In genomic region chr2:235343156-235343774, GRCh38 we compare ENCODE assay signal across 34 cellular contexts.
DNase-seq lines count a peak whose midpoint lies in the region; ATAC-seq, FAIRE-seq and TF ChIP-seq lines count a peak whose summit lies in the region.
"Had no signal": no experiment of that assay in that cellular context is flagged by ENCODE, and none has a peak within 500 bp of the region (broad histone marks: within the 10 kb centered on the region; RNA-seq: fewer than 3 reads in every experiment).

No MANE protein-coding gene starts in this region.

- H3K36me3 Mint-ChIP-seq in astrocyte (ENCODE audit: low read depth, unreplicated experiment): no peaks in the 10 kb centered on the region
- H3K36me3 Mint-ChIP-seq in progenitor cell of endocrine pancreas (ENCODE audit: insufficient read depth): no peaks in the 10 kb centered on the region

- H3K36me3 ChIP-seq in astrocyte (ENCODE audit: insufficient read depth, low read length) (no peaks in the 10 kb centered on the region), skeletal muscle tissue (ENCODE audit: control insufficient read depth in 3 of 3, insufficient read depth in 3 of 3, low read length in 3 of 3) (no peaks in the 10 kb centered on the region), MG63 (no peaks in the 10 kb centered on the region)
- H3K36me3 ChIP-seq: right atrium auricular region, thyroid gland had no signal

- H3K9me3 ChIP-seq in astrocyte (ENCODE audit: insufficient read depth, low read depth, low read length) (peaks cover 6% of the 10 kb centered on the region), skeletal muscle tissue (ENCODE audit: control insufficient read depth in 3 of 3, low read length in 3 of 3) (no peaks in the 10 kb centered on the region), MG63 (peaks cover 2% of the 10 kb centered on the region; the same call in 1 of the 2 replicates)
- H3K9me3 ChIP-seq: mucosa of descending colon, thyroid gland had no signal

- H3K4me1 ChIP-seq in astrocyte (ENCODE audit: insufficient read depth, low read length): peaks cover 11% of the 10 kb centered on the region
- H3K4me1 ChIP-seq in skeletal muscle tissue (ENCODE audit: control insufficient read depth in 3 of 3, insufficient read depth in 3 of 3, low read length in 3 of 3): peaks cover 0 to 5% (median 0%) of the 10 kb centered on the region in 3 donors
- H3K4me1 ChIP-seq: parathyroid adenoma, right atrium auricular region, thyroid gland had no signal

- H3K4me3 ChIP-seq in astrocyte (ENCODE audit: insufficient read depth, low read depth, low read length): no peak overlapping the region
- H3K4me3 ChIP-seq in skeletal muscle tissue (ENCODE audit: low read length in 3 of 3): no peak overlapping the region
- no peak overlapping the region for H3K4me3 ChIP-seq in MG63
- H3K4me3 ChIP-seq: lung, mucosa of descending colon, right atrium auricular region, thyroid gland had no signal

- no peak overlapping the region for H3K4me3 Mint-ChIP-seq in astrocyte (ENCODE audit: unreplicated experiment)
- no peak overlapping the region for H3K4me3 Mint-ChIP-seq in progenitor cell of endocrine pancreas (ENCODE audit: low read depth)
- H3K4me3 Mint-ChIP-seq: activated CD4-positive, alpha-beta T cell treated with anti-CD3 and anti-CD28 coated beads for 36 hours; activated CD8-positive, alpha-beta T cell treated with anti-CD3 and anti-CD28 coated beads, Interleukin-2, amount 10 ng/mL, durations not matched to agents 7 days and 5 days; activated T-helper 17 cell treated with anti-CD3 and anti-CD28 coated beads, Interleukin-2, amount 50 U/mL, for 72 hours; nephron; T-helper 2 cell treated with Interferon-gamma antibody and Interleukin-4, amounts not matched to agents 5 μg/mL and 100 μg/mL, for 36 hours had no signal

- H3K9ac ChIP-seq in astrocyte (ENCODE audit: low read length) (no peak overlapping the region), skeletal muscle tissue (ENCODE audit: low read depth in 1 of 3, low read length in 3 of 3) (no peak overlapping the region)
- H3K9ac ChIP-seq: KMS-11, parathyroid adenoma had no signal

- no peaks in the 10 kb centered on the region for H4K20me1 ChIP-seq in astrocyte (ENCODE audit: insufficient read depth, low read length)

- H3K9me3 Mint-ChIP-seq in astrocyte (ENCODE audit: unreplicated experiment) (peaks cover 4% of the 10 kb centered on the region), progenitor cell of endocrine pancreas (ENCODE audit: low read depth) (peaks cover 14% of the 10 kb centered on the region)
- H3K9me3 Mint-ChIP-seq: T-helper 2 cell treated with Interferon-gamma antibody and Interleukin-4, amounts not matched to agents 5 μg/mL and 100 μg/mL, for 36 hours had no signal

- H3K27me3 Mint-ChIP-seq in astrocyte (ENCODE audit: low read depth, unreplicated experiment): peaks cover 2% of the 10 kb centered on the region
- H3K27me3 Mint-ChIP-seq in progenitor cell of endocrine pancreas: no peaks in the 10 kb centered on the region

- H3K27me3 ChIP-seq in astrocyte (ENCODE audit: insufficient read depth, low read length) (peaks cover 12% of the 10 kb centered on the region), skeletal muscle tissue (ENCODE audit: control insufficient read depth in 3 of 3, insufficient read depth in 3 of 3, low read length in 3 of 3) (peaks cover 0 to 15% (median 7%) of the 10 kb centered on the region in 3 donors), MG63 (peaks cover 3% of the 10 kb centered on the region; the same call in 1 of the 2 replicates)
- H3K27me3 ChIP-seq: right atrium auricular region, thyroid gland had no signal

- no peak for ATAC-seq in HG03442 (IDR thresholded peaks at IDR 0.05; ENCODE audit: unreplicated experiment)
- ATAC-seq: activated CD4-positive, alpha-beta T cell treated with anti-CD3 and anti-CD28 coated beads for 36 hours; activated CD8-positive, alpha-beta T cell treated with anti-CD3 and anti-CD28 coated beads, Interleukin-2, amount 10 ng/mL, durations not matched to agents 7 days and 5 days; activated T-helper 17 cell treated with anti-CD3 and anti-CD28 coated beads, Interleukin-2, amount 50 U/mL, for 72 hours; mucosa of descending colon; PC-3 had no signal

- no peaks in the 10 kb centered on the region for H3K79me2 ChIP-seq in astrocyte (ENCODE audit: insufficient read depth, low read length)
- H3K79me2 ChIP-seq: parathyroid adenoma had no signal

- H2AFZ ChIP-seq in astrocyte (ENCODE audit: low read depth, low read length): no peak overlapping the region
- H2AFZ ChIP-seq: parathyroid adenoma had no signal

- H3K27ac ChIP-seq in astrocyte (ENCODE audit: low read depth, low read length): no peak overlapping the region
- H3K27ac ChIP-seq in skeletal muscle tissue (ENCODE audit: low read depth, low read length): peak overlapping the region; percentile 67
- H3K27ac ChIP-seq: HL-60, KMS-11, parathyroid adenoma, thyroid gland had no signal

- peak overlapping the region; percentile 21 for H3K4me2 ChIP-seq in astrocyte (ENCODE audit: low read length)
- H3K4me2 ChIP-seq: KMS-11 had no signal

- H3K27ac Mint-ChIP-seq in astrocyte (ENCODE audit: unreplicated experiment) (no peak overlapping the region), progenitor cell of endocrine pancreas (no peak overlapping the region)
- H3K27ac Mint-ChIP-seq: activated CD4-positive, alpha-beta T cell treated with anti-CD3 and anti-CD28 coated beads for 36 hours; activated CD8-positive, alpha-beta T cell treated with anti-CD3 and anti-CD28 coated beads, Interleukin-2, amount 10 ng/mL, durations not matched to agents 7 days and 5 days; activated T-helper 17 cell treated with anti-CD3 and anti-CD28 coated beads, Interleukin-2, amount 50 U/mL, for 72 hours; nephron; T-helper 2 cell treated with Interferon-gamma antibody and Interleukin-4, amounts not matched to agents 5 μg/mL and 100 μg/mL, for 36 hours had no signal

- no peak for TF ChIP-seq CTCF in astrocyte (IDR thresholded peaks at IDR 0.05; ENCODE audit: insufficient read depth, low read depth, low read length)
- TF ChIP-seq CTCF in progenitor cell of endocrine pancreas (IDR thresholded peaks at IDR 0.05; ENCODE audit: unreplicated experiment): no peak

- H3K4me1 Mint-ChIP-seq in astrocyte (ENCODE audit: low read depth, unreplicated experiment) (peaks cover 8% of the 10 kb centered on the region), progenitor cell of endocrine pancreas (ENCODE audit: low read depth) (peaks cover 6% of the 10 kb centered on the region)
- H3K4me1 Mint-ChIP-seq: activated CD4-positive, alpha-beta T cell treated with anti-CD3 and anti-CD28 coated beads for 36 hours; activated T-helper 17 cell treated with anti-CD3 and anti-CD28 coated beads, Interleukin-2, amount 50 U/mL, for 72 hours; nephron had no signal

- no peak for FAIRE-seq in astrocyte (lab: Jason Lieb, UNC)
- FAIRE-seq: colon, GM12891, keratinocyte had no signal

- DNase-seq in Daoy (ENCODE audit: low read depth) (peak; percentile 71), astrocyte (ENCODE audit: low read depth) (peak; percentile 26), kidney glomerular epithelial cell (lab: John Stamatoyannopoulos, UW) (peak; percentile 18), GOT3 (lab: John Stamatoyannopoulos, UW) (no peak), MG63 (no peak), progenitor cell of endocrine pancreas (ENCODE audit: low spot score, unreplicated experiment) (no peak)
- DNase-seq: activated CD4-positive, alpha-beta T cell treated with anti-CD3 and anti-CD28 coated beads for 36 hours; activated CD8-positive, alpha-beta T cell treated with anti-CD3 and anti-CD28 coated beads, Interleukin-2, amount 10 ng/mL, durations not matched to agents 7 days and 5 days; activated naive CD4-positive, alpha-beta T cell treated with anti-CD3 and anti-CD28 coated beads, Interleukin-2, amount 50 U/mL, for 16 hours; amniotic stem cell; DMS153; effector CD4-positive, alpha-beta T cell; HCEC 1CT; head of caudate nucleus; mucosa of descending colon; NCI-H1436 treated with DMSO at 0.1 percent for 48 hours; NCI-H526 treated with DMSO at 0.1 percent for 48 hours; PC-3; SIG-M5; stimulated activated CD8-positive, alpha-beta memory T cell treated with anti-CD3 and anti-CD28 coated beads, Interleukin-4, amount 100 ng/mL, for 48 hours had no signal

Comparison
In these comparisons a context has a peak if more than half of its experiments do, and no peak if none do; other contexts are left out.
1. DNase-seq: peak in Daoy (single experiment), astrocyte (single experiment) and kidney glomerular epithelial cell (single experiment); none in GOT3 (single experiment), MG63 (single experiment) and progenitor cell of endocrine pancreas (single experiment).